8 cellular contexts compared by ENCODE assay signal in genomic region chr1:27557596-27558340, GRCh38. TPM values are rescaled to one million over a fixed set of nuclear protein-coding genes. Genes with fewer than 3 reads are reported as not detected.
DNase-seq lines count a peak whose midpoint lies in the region; ATAC-seq, FAIRE-seq and TF ChIP-seq lines count a peak whose summit lies in the region.

No MANE protein-coding gene starts in this region.

- H3K27ac ChIP-seq in right cardiac atrium (ENCODE audit: low read length) (peak overlapping the region; percentile 20), rectal smooth muscle tissue (ENCODE audit: low read depth, low read length) (peak overlapping the region; percentile 85)

- H3K4me1 ChIP-seq in right cardiac atrium (ENCODE audit: control insufficient read depth, insufficient read depth, low read length) (peaks cover 34% of the 10 kb centered on the region), rectal smooth muscle tissue (ENCODE audit: control insufficient read depth, insufficient read depth, low read length) (peaks cover 61% of the 10 kb centered on the region)

- FAIRE-seq in GM12892 (lab: Jason Lieb, UNC) = no peak

- peaks cover 3% of the 10 kb centered on the region for H3K36me3 ChIP-seq in rectal smooth muscle tissue (ENCODE audit: control insufficient read depth, insufficient read depth, low read length)

- no peaks in the 10 kb centered on the region for H3K27me3 ChIP-seq in right cardiac atrium (ENCODE audit: control insufficient read depth, insufficient read depth)
- H3K27me3 ChIP-seq in rectal smooth muscle tissue (ENCODE audit: control insufficient read depth, insufficient read depth, low read length) = no peaks in the 10 kb centered on the region

- 45% methylated on average over 11 of the region's 11 CpGs for WGBS in right cardiac atrium

- intact Hi-C loops in right cardiac atrium (cut with DNase I) = loop anchor here in 2 of 4 donors (5.0 kb wide), 1 partner anchor 45 kb away; the partner anchor contains the start of gene AHDC1 (in 2 of the 2)

- H3K4me3 ChIP-seq in right cardiac atrium (ENCODE audit: low read length) (no peak overlapping the region), rectal smooth muscle tissue (ENCODE audit: low read length) (peak overlapping the region; percentile 1)

- DNase-seq in EH (ENCODE audit: low read depth) (peak; percentile 47), SW480 (ENCODE audit: low spot score) (peak; percentile 87), right cardiac atrium (peak in 2 of 3 donors; percentile 60 to 69), GM12892 (ENCODE audit: insufficient read length) (no peak)
- no peak for DNase-seq in effector CD8-positive, alpha-beta T cell (lab: John Stamatoyannopoulos, UW)

- ATAC-seq in right cardiac atrium (no peak), GM21367 (IDR thresholded peaks at IDR 0.05; ENCODE audit: unreplicated experiment) (no peak), GM21737 (IDR thresholded peaks at IDR 0.05; ENCODE audit: unreplicated experiment) (no peak)

- H3K9ac ChIP-seq in rectal smooth muscle tissue (ENCODE audit: low read length) = peak overlapping the region; percentile 1

- TF ChIP-seq POLR2A in GM12892 (IDR thresholded peaks at IDR 0.05; ENCODE audit: low read depth, low read length) = no peak

- H3K9me3 ChIP-seq in right cardiac atrium (ENCODE audit: control insufficient read depth, low read length) = no peaks in the 10 kb centered on the region

RNA-seq across cellular contexts. Expression of gene AHDC1, which starts 46.2 kb away (rescaled TPM):
- total RNA-seq in right cardiac atrium = 10 to 100 TPM; 40.4 to 53.5 (median 50.6) TPM
- polyA plus RNA-seq in right cardiac atrium = 26.3 TPM
- polyA plus RNA-seq in GM12892 (2012; ENCODE audit: missing spikeins) = 2.8 TPM

Comparison
In these comparisons a context has a peak if more than half of its experiments do, and no peak if none do; other contexts are left out.
1. DNase-seq: peak in EH (single experiment), SW480 (single experiment) and right cardiac atrium (2 of 3); none in GM12892 (single experiment) and effector CD8-positive, alpha-beta T cell (single experiment).